Comparison of ENCODE assay signal across 9 cellular contexts in genomic region chr1:16073490-16074104, GRCh38. TPM values are rescaled to one million over a fixed set of nuclear protein-coding genes. Genes with fewer than 3 reads are reported as not detected.
DNase-seq lines count a peak whose midpoint lies in the region; ATAC-seq and TF ChIP-seq lines count a peak whose summit lies in the region.
"Had no signal": no experiment of that assay in that cellular context is flagged by ENCODE, and none has a peak within 500 bp of the region (broad histone marks: within the 10 kb centered on the region; RNA-seq: fewer than 3 reads in every experiment).

FAM131C (minus strand) TSS chr1:16073651; CDS start chr1:16073442, 209 bp downstream.

- DNase-seq in WERI-Rb-1, result no peak
- DNase-seq in central memory CD8-positive, alpha-beta T cell (ENCODE audit: low spot score in 2 of 2), result peak in 1 of 2 donors; percentile 25
- no peak for DNase-seq in lower leg skin (ENCODE audit: low spot score in 2 of 2)
- peak; percentile 6 for DNase-seq in stimulated activated naive CD4-positive, alpha-beta T cell treated with Interleukin-2 at 50 U/mL for 16 hours (lab: John Stamatoyannopoulos, UW)
- DNase-seq in KG1 (lab: John Stamatoyannopoulos, UW), result no peak

- H4K20me1 ChIP-seq in BLaER1 treated with 17β-estradiol and CSF1 and Interleukin-3, amounts not matched to agents 10 nM and 100 nM, result peaks cover 0 to 31% (median 5%) of the 10 kb centered on the region in 11 experiments; a peak in 9 of 22 replicates

- no peaks in the 10 kb centered on the region for H3K36me3 ChIP-seq in BLaER1 treated with 17β-estradiol and CSF1 and Interleukin-3, amounts not matched to agents 10 nM and 100 nM
- no peaks in the 10 kb centered on the region for H3K36me3 ChIP-seq in WERI-Rb-1

- no peaks in the 10 kb centered on the region for H3K27me3 Mint-ChIP-seq in central memory CD8-positive, alpha-beta T cell

- peak within 1 kb of the TSS; percentile 29 for H3K4me3 Mint-ChIP-seq in central memory CD8-positive, alpha-beta T cell

- H3K9me3 ChIP-seq in BLaER1 treated with 17β-estradiol and CSF1 and Interleukin-3, amounts not matched to agents 10 nM and 100 nM (replicated peaks in 1 of 11), result no peaks in the 10 kb centered on the region
- no peaks in the 10 kb centered on the region for H3K9me3 ChIP-seq in WERI-Rb-1 (ENCODE audit: severe bottlenecking)

- ATAC-seq in HG02642 (IDR thresholded peaks at IDR 0.05; ENCODE audit: poor library complexity, unreplicated experiment) (peak; percentile 44), GM21360 (IDR thresholded peaks at IDR 0.05; ENCODE audit: unreplicated experiment) (no peak)
- ATAC-seq in central memory CD8-positive, alpha-beta T cell (replicated peaks; ENCODE audit: extremely low read depth, poor library complexity, severe bottlenecking), result peak; percentile 68

- peak within 1 kb of the TSS; percentile 89 to 98 (median 95) for H3K4me2 ChIP-seq in BLaER1 treated with 17β-estradiol and CSF1 and Interleukin-3, amounts not matched to agents 10 nM and 100 nM

- TF ChIP-seq CTCF in WERI-Rb-1 (IDR thresholded peaks at IDR 0.05; ENCODE audit: low read depth, low read length) (peak; percentile 41), lower leg skin (IDR thresholded peaks at IDR 0.05) (no peak)

- peak within 1 kb of the TSS; percentile 51 to 71 (median 60) for H3K4me3 ChIP-seq in BLaER1 treated with 17β-estradiol and CSF1 and Interleukin-3, amounts not matched to agents 10 nM and 100 nM
- H3K4me3 ChIP-seq in WERI-Rb-1 (ENCODE audit: low read depth, low read length), result peak within 1 kb of the TSS; percentile 44
- peak within 1 kb of the TSS; percentile 13 for H3K4me3 ChIP-seq in lower leg skin (ENCODE audit: low read depth, poor library complexity, severe bottlenecking)

- no peak for TF ChIP-seq POLR2A in lower leg skin (IDR thresholded peaks at IDR 0.05)

- 3 to 5% methylated on average over 16 to 17 of the region's 54 CpGs for WGBS in lower leg skin, 2 donors

- peaks cover 6 to 49% (median 30%) of the 10 kb centered on the region in 10 experiments; a peak in 19 of 20 replicates for H3K4me1 ChIP-seq in BLaER1 treated with 17β-estradiol and CSF1 and Interleukin-3, amounts not matched to agents 10 nM and 100 nM

- peaks cover 22 to 38% (median 31%) of the 10 kb centered on the region in 11 experiments for H3K27me3 ChIP-seq in BLaER1 treated with 17β-estradiol and CSF1 and Interleukin-3, amounts not matched to agents 10 nM and 100 nM
- no peaks in the 10 kb centered on the region for H3K27me3 ChIP-seq in WERI-Rb-1 (ENCODE audit: insufficient read depth, low read depth, severe bottlenecking)

- intact Hi-C loops in lower leg skin (cut with DNase I; ENCODE audit: low total_unique reads), result no loop called here

- peaks cover 28% of the 10 kb centered on the region for H3K4me1 Mint-ChIP-seq in central memory CD8-positive, alpha-beta T cell

- H3K9me3 Mint-ChIP-seq in central memory CD8-positive, alpha-beta T cell, result no peaks in the 10 kb centered on the region

- H3K9ac ChIP-seq in BLaER1 treated with 17β-estradiol and CSF1 and Interleukin-3, amounts not matched to agents 10 nM and 100 nM, result peak within 1 kb of the TSS; percentile 21 to 72 (median 66); a peak in 21 of 22 replicates

- no peak within 1 kb of the TSS; a peak in 1 of 22 replicates for H3K27ac ChIP-seq in BLaER1 treated with 17β-estradiol and CSF1 and Interleukin-3, amounts not matched to agents 10 nM and 100 nM
- H3K27ac ChIP-seq in WERI-Rb-1, result no peak within 1 kb of the TSS
- H3K27ac ChIP-seq: HL-60 had no signal

- peaks cover 3% of the 10 kb centered on the region for H3K36me3 Mint-ChIP-seq in central memory CD8-positive, alpha-beta T cell (ENCODE audit: insufficient read depth)

- H3K27ac Mint-ChIP-seq in central memory CD8-positive, alpha-beta T cell (ENCODE audit: low read depth), result no peak within 1 kb of the TSS

RNA-seq across cellular contexts. Expression of gene FAM131C, which starts in this region (rescaled TPM):
- 1 to 10 TPM; 1.1 to 2.6 (median 1.7) TPM for total RNA-seq in lower leg skin
